Comparison of ENCODE assay signal across 8 cellular contexts in the genomic region with DNA sequence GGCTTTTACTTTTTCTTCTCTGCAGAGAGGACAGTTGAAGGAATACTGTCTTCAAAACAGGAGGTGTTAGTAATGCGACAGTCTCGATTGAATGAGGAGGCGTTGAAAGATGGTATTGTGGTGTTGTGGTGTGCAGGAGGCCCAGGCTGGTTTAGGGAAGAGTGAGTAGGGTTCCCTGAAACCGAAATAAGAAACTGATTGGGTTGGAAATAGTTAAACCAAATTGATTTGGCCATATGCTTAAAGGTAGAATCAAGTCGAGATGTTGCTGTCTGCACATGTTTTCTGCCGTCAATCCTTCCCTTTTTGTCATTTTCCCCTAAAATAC. TPM values are rescaled to one million over a fixed set of nuclear protein-coding genes. Genes with fewer than 3 reads are reported as not detected.
DNase-seq lines count a peak whose midpoint lies in the region; ATAC-seq and TF ChIP-seq lines count a peak whose summit lies in the region.

No MANE protein-coding gene starts in this region.

- TF ChIP-seq POLR2A in HCT116 (IDR thresholded peaks at IDR 0.05; ENCODE audit: borderline replicate concordance, extremely low read depth, insufficient read depth, insufficient read length): no peak
- no peak for TF ChIP-seq POLR2A in sigmoid colon (IDR thresholded peaks at IDR 0.05)

- CTCF ChIA-PET in HCT116 (lab: Charles Lee): no interaction called here

- POLR2A ChIA-PET in HCT116 (lab: Charles Lee): interaction anchor here (2.7 kb wide), 1 partner anchor 11 kb away, joined by 7 read pairs; no protein-coding TSS in a partner anchor

- peak overlapping the region; percentile 90 for H3K4me2 ChIP-seq in HCT116 (ENCODE audit: low read length)

- H3K9me2 ChIP-seq in HCT116 (ENCODE audit: insufficient read depth): no peaks in the 10 kb centered on the region

- no peaks in the 10 kb centered on the region for H3K27me3 ChIP-seq in HCT116 (ENCODE audit: insufficient read depth, low read length)
- no peaks in the 10 kb centered on the region for H3K27me3 ChIP-seq in sigmoid colon

- no TSS peak for BruUV-seq in HCT116 (replicated peaks; lab: Mats Ljungman, UMichigan)

- H2AFZ ChIP-seq in HCT116 (ENCODE audit: low read depth, low read length, poor library complexity, severe bottlenecking): no peak overlapping the region

- peaks cover 6 to 23% of the 10 kb centered on the region in 2 experiments; a peak in 3 of 4 replicates for H3K4me1 ChIP-seq in HCT116 (ENCODE audit: control insufficient read depth in 1 of 2, insufficient read depth in 2 of 2, low read length in 2 of 2)
- H3K4me1 ChIP-seq in sigmoid colon: peaks cover 0 to 44% (median 28%) of the 10 kb centered on the region in 4 donors

- H4K20me1 ChIP-seq in HCT116 (ENCODE audit: insufficient read depth): peaks cover 19% of the 10 kb centered on the region; the same call in 1 of the 2 replicates

- H3K36me3 ChIP-seq in HCT116 (ENCODE audit: control insufficient read depth in 1 of 2, insufficient read depth in 2 of 2, low read length in 2 of 2): peaks cover 2 to 7% of the 10 kb centered on the region in 2 experiments; a peak in 1 of 4 replicates
- no peaks in the 10 kb centered on the region for H3K36me3 ChIP-seq in sigmoid colon

- intact Hi-C loops in HCT116 (cut with micrococcal nuclease) (no loop called here), sigmoid colon (cut with DNase I) (loop anchor here (2.0 to 10.0 kb wide), 8 partner anchors 51 to 1185 kb away; a partner anchor contains a TSS), head of caudate nucleus (cut with DNase I) (loop anchor here (2.0 kb wide), 1 partner anchor 51 kb away; a partner anchor contains a TSS)

- peak overlapping the region; percentile 95 for H3K27ac ChIP-seq in HCT116 (ENCODE audit: low read depth, low read length)
- H3K27ac ChIP-seq in sigmoid colon: peak overlapping the region; percentile 94 to 98 (median 97)

- H3K4me3 ChIP-seq in HCT116 (replicated peaks in 1 of 2; ENCODE audit: low read depth in 1 of 2, low read length in 2 of 2): peak overlapping the region; percentile 93
- H3K4me3 ChIP-seq in fibroblast of mammary gland (ENCODE audit: control insufficient read depth, low read depth, low read length): peak overlapping the region; percentile 99
- H3K4me3 ChIP-seq in sigmoid colon: peak overlapping the region; percentile 75 to 84 (median 78)

- RAD21 ChIA-PET in HCT116 (lab: Charles Lee; ENCODE audit: low non-redundant PET in 1 of 2, low total read pairs in 2 of 2, uncharacterized antibody in 2 of 2, unreplicated experiment in 2 of 2): no interaction called here

- H3K9me3 ChIP-seq in HCT116 (ENCODE audit: control insufficient read depth in 1 of 2, insufficient read depth in 1 of 2, low read depth in 1 of 2, low read length in 2 of 2): no peaks in the 10 kb centered on the region
- H3K9me3 ChIP-seq in sigmoid colon: no peaks in the 10 kb centered on the region

- TF ChIP-seq RAD21 in HCT116 (IDR thresholded peaks at IDR 0.05; ENCODE audit: low read depth): no peak

- H3K9ac ChIP-seq in HCT116 (ENCODE audit: low read length): peak overlapping the region; percentile 99

- WGBS in sigmoid colon, 2 donors: 3 to 5% methylated on average over 6 of the region's 6 CpGs

- ATAC-seq in HCT116: no peak
- no peak for ATAC-seq in GM18861 (IDR thresholded peaks at IDR 0.05; ENCODE audit: unreplicated experiment)
- ATAC-seq in GM18498 (IDR thresholded peaks at IDR 0.05; ENCODE audit: unreplicated experiment): no peak

- H3K79me2 ChIP-seq in HCT116 (ENCODE audit: insufficient read depth, low read length): peaks cover 68% of the 10 kb centered on the region

- DNase-seq in CD1c-positive myeloid dendritic cell (ENCODE audit: extremely low spot score) (peak; percentile 57), HCT116 (ENCODE audit: low read depth, low spot score) (no peak), fibroblast of mammary gland (ENCODE audit: low read depth) (peak; percentile 26), sigmoid colon (no peak), head of caudate nucleus (no peak)
- peak; percentile 65 for DNase-seq in activated CD4-positive, alpha-beta T cell treated with anti-CD3 and anti-CD28 coated beads for 48 hours

- no peak for TF ChIP-seq EP300 in sigmoid colon (IDR thresholded peaks at IDR 0.05)

- no peak for TF ChIP-seq CTCF in HCT116 (IDR thresholded peaks at IDR 0.05 in 2 of 3, conservative IDR thresholded peaks at IDR 0.05 in 1 of 3; ENCODE audit: borderline replicate concordance in 1 of 3, insufficient read depth in 1 of 3, low read depth in 2 of 3, low read length in 2 of 3)
- TF ChIP-seq CTCF in fibroblast of mammary gland (conservative IDR thresholded peaks at IDR 0.05; ENCODE audit: control insufficient read depth, insufficient read depth, low read depth, low read length): no peak
- no peak for TF ChIP-seq CTCF in sigmoid colon (IDR thresholded peaks at IDR 0.05)

TF ChIP-seq in HCT116, 20 proteins besides CTCF, POLR2A, EP300 and RAD21:
- no peak for TF ChIP-seq SRF (IDR thresholded peaks at IDR 0.05; ENCODE audit: low read depth)

RNA-seq across cellular contexts. Expression of a gene that starts 0.8 kb away (rescaled TPM):
- total RNA-seq in HCT116 (2021; ENCODE audit: unreplicated experiment) (54.7 TPM), sigmoid colon (10 to 100 TPM; 19.4 to 34.6 (median 26.1) TPM)
- polyA plus RNA-seq in HCT116 (2012): 10.2 and 12.9 TPM in 2 replicates
- 10 to 100 TPM; 15.0 to 22.2 (median 19.4) TPM for polyA plus RNA-seq in sigmoid colon

RNA-seq across cellular contexts. Expression of a gene that starts 1.6 kb away (rescaled TPM):
- 233 TPM for total RNA-seq in HCT116 (2021; ENCODE audit: unreplicated experiment)
- 101 and 105 TPM in 2 replicates for polyA plus RNA-seq in HCT116 (2012)
- 10 to 100 TPM; 51.0 to 89.9 (median 75.8) TPM for total RNA-seq in sigmoid colon
- polyA plus RNA-seq in sigmoid colon: 10 to 100 TPM; 29.4 to 66.6 (median 40.5) TPM

RNA-seq across cellular contexts. Expression of a gene that starts 51.2 kb away (rescaled TPM):
- total RNA-seq in HCT116 (2021; ENCODE audit: unreplicated experiment) (13.5 TPM), sigmoid colon (10 to 100 TPM; 10.7 to 21.9 (median 18.2) TPM)
- polyA plus RNA-seq in HCT116 (2012): 4.0 and 4.1 TPM in 2 replicates
- 1 to 10 TPM; 3.5 to 8.4 (median 4.8) TPM for polyA plus RNA-seq in sigmoid colon

Comparison
In these comparisons a context has a peak if more than half of its experiments do, and no peak if none do; other contexts are left out.
1. DNase-seq: peak in CD1c-positive myeloid dendritic cell (single experiment), activated CD4-positive, alpha-beta T cell treated with anti-CD3 and anti-CD28 coated beads for 48 hours (single experiment) and fibroblast of mammary gland (single experiment); none in HCT116 (single experiment), sigmoid colon (single experiment) and head of caudate nucleus (0 of 42).
2. Peak in every context shown above with its lines, with median percentiles within 50 percentile points of each other: H3K4me3 ChIP-seq.